Comparison of ENCODE assay signal across 8 cellular contexts in genomic region chr7:137898839-137899681, GRCh38. TPM values are rescaled to one million over a fixed set of nuclear protein-coding genes. Genes with fewer than 3 reads are reported as not detected.
DNase-seq lines count a peak whose midpoint lies in the region; ATAC-seq, FAIRE-seq and TF ChIP-seq lines count a peak whose summit lies in the region.

No MANE protein-coding gene starts in this region.

- peaks cover 42% of the 10 kb centered on the region for H3K4me1 ChIP-seq in HepG2 (ENCODE audit: insufficient read depth, low read length)

- TF ChIP-seq EP300 in HepG2 (IDR thresholded peaks at IDR 0.05; ENCODE audit: low read depth in 2 of 2, low read length in 2 of 2) (no peak), HepG2 (CRISPR knock-in tag; IDR thresholded peaks at IDR 0.05; ENCODE audit: borderline replicate concordance) (no peak)

- H3K36me3 Mint-ChIP-seq in chondrocyte (ENCODE audit: low read depth) = peaks cover 59% of the 10 kb centered on the region

- intact Hi-C loops in HepG2 (cut with micrococcal nuclease; ENCODE audit: unreplicated experiment) = loop anchor here (1.0 to 10.0 kb wide), 4 partner anchors 82 to 836 kb away; no protein-coding TSS in a partner anchor

- CTCF ChIA-PET in HepG2 (lab: Yijun Ruan, JAX; ENCODE audit: low intra/inter-chr PET ratio, low total read pairs) = interaction anchor here (0.7 to 3.3 kb wide), 4 partner anchors 110 to 293 kb away, joined by 3 to 26 read pairs (median 4); no protein-coding TSS in a partner anchor

- H3K27me3 ChIP-seq in HepG2 (ENCODE audit: control insufficient read depth in 1 of 2, insufficient read depth in 2 of 2, low read length in 2 of 2) = no peaks in the 10 kb centered on the region

- peak; percentile 65 for DNase-seq in AG10803 (ENCODE audit: low read depth)
- peak; percentile 72 for DNase-seq in NCI-H460 (ENCODE audit: extremely low read depth, low read depth)
- DNase-seq in activated CD4-positive, alpha-beta T cell treated with anti-CD3 and anti-CD28 coated beads for 4 hours = peak; percentile 72 to 76
- DNase-seq in chondrocyte (ENCODE audit: low spot score) = no peak
- peak; percentile 58 for DNase-seq in HepG2 (ENCODE audit: low spot score)
- peak; percentile 82 for DNase-seq in stimulated activated CD4-positive, alpha-beta T cell treated with anti-CD3 and anti-CD28 coated beads, Interleukin-4, amount 100 ng/mL, for 24 hours

- POLR2A ChIA-PET in HepG2 (lab: Yijun Ruan, JAX) = no interaction called here

- BruUV-seq in HepG2 (replicated peaks; lab: Mats Ljungman, UMichigan) = no TSS peak

- WGBS in HepG2 (ENCODE audit: low lambda C conversion rate) = 48% methylated on average over 13 of the region's 14 CpGs

- H3K4me2 ChIP-seq in HepG2 (ENCODE audit: low read depth, low read length) = no peak overlapping the region

- H3K9me3 ChIP-seq in HepG2 (ENCODE audit: low read length) = no peaks in the 10 kb centered on the region

- peak overlapping the region; percentile 25 for H3K27ac ChIP-seq in HepG2 (ENCODE audit: extremely low read length, insufficient read depth, low read length)

- no peak overlapping the region for H3K4me3 Mint-ChIP-seq in chondrocyte (ENCODE audit: unreplicated experiment)

- H3K36me3 ChIP-seq in HepG2 (replicated peaks in 1 of 2; ENCODE audit: control insufficient read depth in 1 of 2, insufficient read depth in 2 of 2, low read length in 2 of 2) = peaks cover 15 to 77% of the 10 kb centered on the region in 2 experiments

- H4K20me1 ChIP-seq in HepG2 (ENCODE audit: insufficient read depth, low read length) = no peaks in the 10 kb centered on the region

- no peak overlapping the region; the same call in 1 of the 2 replicates for H3K4me3 ChIP-seq in AG10803 (ENCODE audit: low read length)
- H3K4me3 ChIP-seq in HepG2 (replicated peaks in 1 of 3; ENCODE audit: insufficient read depth in 1 of 3, low read depth in 2 of 3, low read length in 3 of 3) = no peak overlapping the region

- H3K9me3 Mint-ChIP-seq in chondrocyte (ENCODE audit: low read depth) = no peaks in the 10 kb centered on the region

- H2AFZ ChIP-seq in HepG2 (ENCODE audit: low read length) = no peak overlapping the region

- peak; percentile 79 for TF ChIP-seq RAD21 in HepG2 (CRISPR knock-in tag; IDR thresholded peaks at IDR 0.05)

- no peak for TF ChIP-seq POLR2A in HepG2 (IDR thresholded peaks at IDR 0.05; ENCODE audit: insufficient read depth in 1 of 2, low read depth in 2 of 2, low read length in 2 of 2)

- no peak overlapping the region; the same call in 1 of the 2 replicates for H3K9ac ChIP-seq in HepG2 (ENCODE audit: insufficient read depth, low read depth, low read length)

- peaks cover 42% of the 10 kb centered on the region for H3K4me1 Mint-ChIP-seq in chondrocyte (ENCODE audit: low read depth)

- H3K79me2 ChIP-seq in HepG2 (ENCODE audit: insufficient read depth, low read length) = no peaks in the 10 kb centered on the region

- in situ Hi-C loops in HepG2 (cut with HindIII; ENCODE audit: extremely low pct_ligation_motif_present, low pct_unique_long_range_greater_than_20kb) = loop anchor here (5.0 kb wide), 1 partner anchor 242 kb away; no protein-coding TSS in a partner anchor

- TF ChIP-seq CTCF in AG10803 (conservative IDR thresholded peaks at IDR 0.05; ENCODE audit: low read length) (peak; percentile 97), chondrocyte (IDR thresholded peaks at IDR 0.05) (peak; percentile 93), HepG2 (CRISPR knock-in tag; IDR thresholded peaks at IDR 0.05) (peak; percentile 97)

- H3K27me3 Mint-ChIP-seq in chondrocyte (ENCODE audit: low read depth) = no peaks in the 10 kb centered on the region

- ATAC-seq in GM18909 (IDR thresholded peaks at IDR 0.05; ENCODE audit: poor library complexity, unreplicated experiment) (peak; percentile 75), HG03175 (IDR thresholded peaks at IDR 0.05; ENCODE audit: unreplicated experiment) (peak; percentile 80), HepG2 (peak; percentile 92)

- peak overlapping the region; percentile 85 for H3K27ac Mint-ChIP-seq in chondrocyte (ENCODE audit: unreplicated experiment)

- FAIRE-seq in HepG2 (lab: Jason Lieb, UNC) = peak; percentile 76

TF ChIP-seq in HepG2, 621 proteins besides CTCF, POLR2A, EP300 and RAD21 (continues in another document):
- TF ChIP-seq PLSCR1 (CRISPR knock-in tag; IDR thresholded peaks at IDR 0.05; ENCODE audit: borderline replicate concordance) (no peak), KDM4B (CRISPR knock-in tag; IDR thresholded peaks at IDR 0.05) (0 out of 2 replicates have a peak, but pooled peaks have one; percentile 43), ZNF556 (CRISPR knock-in tag; IDR thresholded peaks at IDR 0.05; ENCODE audit: borderline replicate concordance) (peak; percentile 55; the same call in 1 of the 2 replicates), POLR2AphosphoS2 (IDR thresholded peaks at IDR 0.05; ENCODE audit: low read depth, low read length) (no peak), TEF (CRISPR knock-in tag; IDR thresholded peaks at IDR 0.05) (no peak), ZNF580 (CRISPR knock-in tag; IDR thresholded peaks at IDR 0.05; ENCODE audit: borderline replicate concordance, low read depth) (0 out of 2 replicates have a peak, but pooled peaks have one; percentile 34), ZSCAN30 (CRISPR knock-in tag; IDR thresholded peaks at IDR 0.05) (no peak), HNF4A (CRISPR knock-in tag; IDR thresholded peaks at IDR 0.05) (peak; percentile 84), ZNF691 (CRISPR knock-in tag; IDR thresholded peaks at IDR 0.05; ENCODE audit: borderline replicate concordance, low read depth) (peak; percentile 57; the same call in 1 of the 2 replicates), ZNF230 (CRISPR knock-in tag; IDR thresholded peaks at IDR 0.05) (peak; percentile 25; the same call in 1 of the 2 replicates), SNRNP70 (IDR thresholded peaks at IDR 0.05; ENCODE audit: low read depth, low read length) (no peak)
- TF ChIP-seq, protein P1, sequence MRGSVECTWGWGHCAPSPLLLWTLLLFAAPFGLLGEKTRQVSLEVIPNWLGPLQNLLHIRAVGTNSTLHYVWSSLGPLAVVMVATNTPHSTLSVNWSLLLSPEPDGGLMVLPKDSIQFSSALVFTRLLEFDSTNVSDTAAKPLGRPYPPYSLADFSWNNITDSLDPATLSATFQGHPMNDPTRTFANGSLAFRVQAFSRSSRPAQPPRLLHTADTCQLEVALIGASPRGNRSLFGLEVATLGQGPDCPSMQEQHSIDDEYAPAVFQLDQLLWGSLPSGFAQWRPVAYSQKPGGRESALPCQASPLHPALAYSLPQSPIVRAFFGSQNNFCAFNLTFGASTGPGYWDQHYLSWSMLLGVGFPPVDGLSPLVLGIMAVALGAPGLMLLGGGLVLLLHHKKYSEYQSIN (CRISPR knock-in tag; IDR thresholded peaks at IDR 0.05; ENCODE audit: borderline replicate concordance) = no peak

RNA-seq across cellular contexts. Expression of gene DGKI, which starts 52.3 kb away (rescaled TPM):
- 0.17 and 0.40 TPM in 2 replicates for total RNA-seq in NCI-H460 (2014; rRNA removed; shearing (Covaris generic))
- polyA plus RNA-seq in NCI-H460 (2014; cell fraction: nucleus; rRNA removed) = 0.07 and 0.10 TPM in 2 replicates
- total RNA-seq in chondrocyte (15.3 to 52.4 TPM (median 17.0 TPM) in 3 replicates), HepG2 (2016; rRNA removed; fragmentation: Illumina TruSeq; extraction: Trizol) (0.09 TPM in 1 of 2 replicates, not detected in the other)
- not detected in 2 replicates for total RNA-seq in HepG2 (2016; cell fraction: cytosol; rRNA removed; fragmentation: Illumina TruSeq; extraction: Trizol; ENCODE audit: low read depth)
- total RNA-seq in HepG2 (2016; cell fraction: insoluble cytoplasmic fraction; rRNA removed; fragmentation: Illumina TruSeq; extraction: Trizol) = 0.24 TPM in 1 of 2 replicates, not detected in the other
- 0.03 TPM in 1 of 2 replicates, not detected in the other for total RNA-seq in HepG2 (2016; cell fraction: membrane; rRNA removed; fragmentation: Illumina TruSeq; extraction: Trizol)
- total RNA-seq in HepG2 (2016; cell fraction: nucleus; rRNA removed; fragmentation: Illumina TruSeq; extraction: Trizol) = 0.06 and 0.25 TPM in 2 replicates
- polyA plus RNA-seq in HepG2 (2011; rRNA removed) = 0.17 TPM in 1 of 2 replicates, not detected in the other
- polyA plus RNA-seq in HepG2 (2011; cell fraction: cytosol; rRNA removed) = not detected in 2 replicates
- 0.19 and 0.29 TPM in 2 replicates for polyA plus RNA-seq in HepG2 (2011; cell fraction: nucleus; rRNA removed)
- 0.11 TPM in 1 of 2 replicates, not detected in the other for polyA plus RNA-seq in HepG2 (2012)
- not detected in 2 replicates for polyA plus RNA-seq in HepG2 (2016; cell fraction: cytosol; fragmentation: Illumina TruSeq; extraction: Trizol; ENCODE audit: low read depth)
- polyA plus RNA-seq in HepG2 (2016; cell fraction: insoluble cytoplasmic fraction; fragmentation: Illumina TruSeq; extraction: Trizol; ENCODE audit: low read depth) = not detected in 2 replicates
- not detected in 2 replicates for polyA plus RNA-seq in HepG2 (2016; cell fraction: membrane; fragmentation: Illumina TruSeq; extraction: Trizol; ENCODE audit: low read depth)
- not detected in 2 replicates for polyA plus RNA-seq in HepG2 (2016; cell fraction: nucleus; fragmentation: Illumina TruSeq; extraction: Trizol; ENCODE audit: insufficient read depth, low read depth)
- not detected in 2 replicates for polyA minus RNA-seq in HepG2 (2011; rRNA and poly(A)+ RNA removed; ENCODE audit: low replicate concordance)
- not detected in 2 replicates for polyA minus RNA-seq in HepG2 (2011; cell fraction: cytosol; rRNA and poly(A)+ RNA removed)
- polyA minus RNA-seq in HepG2 (2011; cell fraction: nucleus; rRNA and poly(A)+ RNA removed) = 1.4 and 1.7 TPM in 2 replicates

Comparison
In these comparisons a context has a peak if more than half of its experiments do, and no peak if none do; other contexts are left out.
1. RNA of gene DGKI, which starts 52.3 kb away (total RNA-seq): 15.3 to 52.4 TPM in chondrocyte; 0.17 to 0.40 TPM in NCI-H460 and 0.03 to 0.25 TPM in HepG2; every median in the first group is over 10 times any median in the second.
2. Peak in every context shown above with its lines, with median percentiles within 50 percentile points of each other: CTCF ChIP-seq and ATAC-seq.